8 cellular contexts compared by ENCODE assay signal in genomic region chr1:43973981-43974442, GRCh38. TPM values are rescaled to one million over a fixed set of nuclear protein-coding genes. Genes with fewer than 3 reads are reported as not detected.
DNase-seq lines count a peak whose midpoint lies in the region; ATAC-seq, FAIRE-seq and TF ChIP-seq lines count a peak whose summit lies in the region.

No MANE protein-coding gene starts in this region.

- peaks cover 1% of the 10 kb centered on the region for H3K27me3 Mint-ChIP-seq in activated T-helper 1 cell treated with anti-CD3 and anti-CD28 coated beads, Interleukin-12 subunit alpha, Interleukin-12 subunit beta, Interleukin-2, Interleukin-4 antibody, amounts not matched to agents 30 ng/mL and 10 ng/mL and 1 ng/mL, durations not matched to agents 14 hours and 24 hours and 36 hours (ENCODE audit: insufficient read depth)

- no peak for FAIRE-seq in A549 (lab: Jason Lieb, UNC)

- no peak for TF ChIP-seq POLR2A in A549 (IDR thresholded peaks at IDR 0.05; ENCODE audit: low read length)

- peak overlapping the region; percentile 85 for H3K4me3 Mint-ChIP-seq in activated T-helper 1 cell treated with anti-CD3 and anti-CD28 coated beads, Interleukin-12 subunit alpha, Interleukin-12 subunit beta, Interleukin-2, Interleukin-4 antibody, amounts not matched to agents 30 ng/mL and 10 ng/mL and 1 ng/mL, durations not matched to agents 14 hours and 24 hours and 36 hours

- peak overlapping the region; percentile 79 for H3K4me2 ChIP-seq in A549

- no peak for TF ChIP-seq CTCF in A549 (IDR thresholded peaks at IDR 0.05)

- no peak for TF ChIP-seq RAD21 in A549 (conservative IDR thresholded peaks at IDR 0.05 in 1 of 2, IDR thresholded peaks at IDR 0.05 in 1 of 2)

- H3K9me3 ChIP-seq in A549 (no peaks in the 10 kb centered on the region), iPS-18a (ENCODE audit: control insufficient read depth, low read depth, low read length) (no peaks in the 10 kb centered on the region), stomach smooth muscle (ENCODE audit: control insufficient read depth in 2 of 2, low read length in 2 of 2) (no peaks in the 10 kb centered on the region)

- no peaks in the 10 kb centered on the region for H3K9me3 Mint-ChIP-seq in activated T-helper 1 cell treated with anti-CD3 and anti-CD28 coated beads, Interleukin-12 subunit alpha, Interleukin-12 subunit beta, Interleukin-2, Interleukin-4 antibody, amounts not matched to agents 30 ng/mL and 10 ng/mL and 1 ng/mL, durations not matched to agents 14 hours and 24 hours and 36 hours

- peaks cover 44% of the 10 kb centered on the region for H3K36me3 Mint-ChIP-seq in activated T-helper 1 cell treated with anti-CD3 and anti-CD28 coated beads, Interleukin-12 subunit alpha, Interleukin-12 subunit beta, Interleukin-2, Interleukin-4 antibody, amounts not matched to agents 30 ng/mL and 10 ng/mL and 1 ng/mL, durations not matched to agents 14 hours and 24 hours and 36 hours (ENCODE audit: low read depth)

- H3K4me3 ChIP-seq in A549: peak overlapping the region; percentile 95
- peak overlapping the region; percentile 86 for H3K4me3 ChIP-seq in iPS-18a (ENCODE audit: low read length)
- H3K4me3 ChIP-seq in stomach smooth muscle (ENCODE audit: low read length in 2 of 2): peak overlapping the region; percentile 87 to 91

- H3K36me3 ChIP-seq in iPS-18a (ENCODE audit: control insufficient read depth, low read depth, low read length) (peaks cover 33% of the 10 kb centered on the region), stomach smooth muscle (ENCODE audit: control insufficient read depth in 2 of 2, insufficient read depth in 2 of 2, low read length in 2 of 2) (peaks cover 25 to 28% of the 10 kb centered on the region in 2 donors)

- H3K9ac ChIP-seq in iPS-18a (ENCODE audit: low read length) (peak overlapping the region; percentile 53), stomach smooth muscle (ENCODE audit: low read length in 2 of 2) (peak overlapping the region; percentile 89 to 91)

- DNase-seq in A549 (ENCODE audit: low read depth in 1 of 2, low spot score in 1 of 2): peak in 1 of 2 experiments; percentile 46
- no peak for DNase-seq in activated T-helper 1 cell treated with anti-CD3 and anti-CD28 coated beads, Interleukin-12 subunit alpha, Interleukin-12 subunit beta, Interleukin-2, Interleukin-4 antibody, amounts not matched to agents 30 ng/mL and 10 ng/mL and 1 ng/mL, durations not matched to agents 14 hours and 24 hours and 36 hours (ENCODE audit: low spot score)
- no peak for DNase-seq in KG1 (lab: John Stamatoyannopoulos, UW)
- no peak for DNase-seq in NCI-H128 (lab: John Stamatoyannopoulos, UW; ENCODE audit: unreplicated experiment)
- DNase-seq in GOT3 (lab: John Stamatoyannopoulos, UW): no peak

- H3K4me1 ChIP-seq in A549 (peaks cover 35% of the 10 kb centered on the region; the same call in 2 of the 3 replicates), iPS-18a (ENCODE audit: control insufficient read depth, low read depth, low read length) (peaks cover 16% of the 10 kb centered on the region), stomach smooth muscle (ENCODE audit: control insufficient read depth, insufficient read depth, low read length) (peaks cover 51% of the 10 kb centered on the region)

- peaks cover 65% of the 10 kb centered on the region for H3K4me1 Mint-ChIP-seq in activated T-helper 1 cell treated with anti-CD3 and anti-CD28 coated beads, Interleukin-12 subunit alpha, Interleukin-12 subunit beta, Interleukin-2, Interleukin-4 antibody, amounts not matched to agents 30 ng/mL and 10 ng/mL and 1 ng/mL, durations not matched to agents 14 hours and 24 hours and 36 hours (ENCODE audit: low read depth)

- peak overlapping the region; percentile 89 for H3K27ac Mint-ChIP-seq in activated T-helper 1 cell treated with anti-CD3 and anti-CD28 coated beads, Interleukin-12 subunit alpha, Interleukin-12 subunit beta, Interleukin-2, Interleukin-4 antibody, amounts not matched to agents 30 ng/mL and 10 ng/mL and 1 ng/mL, durations not matched to agents 14 hours and 24 hours and 36 hours

- no peak for TF ChIP-seq EP300 in A549 (IDR thresholded peaks at IDR 0.05)

- WGBS in A549 (ENCODE audit: missing lambda C conversion rate): 58% methylated on average over 9 of the region's 9 CpGs

- CTCF ChIA-PET in A549 (lab: Yijun Ruan, JAX): interaction anchor here (2.2 to 3.1 kb wide), 2 partner anchors 31 to 210 kb away, joined by 6 to 15 read pairs; no protein-coding TSS in a partner anchor

- ATAC-seq in A549 (peak in 1 of 2 experiments; percentile 6; a peak in 2 of 6 replicates), GM19455 (IDR thresholded peaks at IDR 0.05; ENCODE audit: unreplicated experiment) (peak; percentile 2)

- intact Hi-C loops in activated T-helper 1 cell treated with anti-CD3 and anti-CD28 coated beads, Interleukin-12 subunit alpha, Interleukin-12 subunit beta, Interleukin-2, Interleukin-4 antibody, amounts not matched to agents 30 ng/mL and 10 ng/mL and 1 ng/mL, durations not matched to agents 14 hours and 24 hours and 36 hours (cut with micrococcal nuclease): loop anchor here (1.0 to 10.0 kb wide), 8 partner anchors 17 to 1292 kb away; partner anchors contain the start of genes BTBD19, CCDC24, DYNLT4 and ELOVL1

- H3K27me3 ChIP-seq in iPS-18a (ENCODE audit: control insufficient read depth, insufficient read depth, low read length) (no peaks in the 10 kb centered on the region), stomach smooth muscle (ENCODE audit: control insufficient read depth in 1 of 2, insufficient read depth in 2 of 2, low read length in 2 of 2) (no peaks in the 10 kb centered on the region)

- POLR2A ChIA-PET in A549 (lab: Yijun Ruan, JAX): interaction anchor here (0.8 to 1.5 kb wide), 2 partner anchors 321 to 324 kb away, joined by 3 to 5 read pairs; partner anchors contain the start of gene KDM4A

- H3K27ac ChIP-seq in A549: peak overlapping the region; percentile 94 to 95
- H3K27ac ChIP-seq in iPS-18a (ENCODE audit: low read length): no peak overlapping the region
- H3K27ac ChIP-seq in stomach smooth muscle (ENCODE audit: low read length): peak overlapping the region; percentile 92

RNA-seq across cellular contexts. Expression of gene ATP6V0B, which starts 0.7 kb away (rescaled TPM):
- 97.0 and 104 TPM in 2 replicates for polyA plus RNA-seq in A549 (2011; rRNA removed)
- 172 and 181 TPM in 2 replicates for polyA plus RNA-seq in A549 (2012; cell fraction: cytosol; rRNA removed)
- polyA plus RNA-seq in A549 (2012; cell fraction: nucleus; rRNA removed): 119 and 130 TPM in 2 replicates
- 91.0 to 101 TPM (median 91.2 TPM) in 3 replicates for polyA plus RNA-seq in A549 (2017; fragmentation: RNase III; extraction: RNeasy Plus Mini Kit Qiagen cat#74134 plus additional on column Dnase treatment)
- polyA minus RNA-seq in A549 (2011; rRNA and poly(A)+ RNA removed): 70.2 and 72.6 TPM in 2 replicates
- total RNA-seq in activated T-helper 1 cell treated with anti-CD3 and anti-CD28 coated beads, Interleukin-12 subunit alpha, Interleukin-12 subunit beta, Interleukin-2, Interleukin-4 antibody, amounts not matched to agents 30 ng/mL and 10 ng/mL and 1 ng/mL, durations not matched to agents 14 hours and 24 hours and 36 hours: 187 and 195 TPM in 2 replicates

RNA-seq across cellular contexts. Expression of gene DPH2, which starts 4.2 kb away (rescaled TPM):
- polyA plus RNA-seq in A549 (2011; rRNA removed): 41.7 and 43.5 TPM in 2 replicates
- polyA plus RNA-seq in A549 (2012; cell fraction: cytosol; rRNA removed): 57.1 and 68.4 TPM in 2 replicates
- 170 and 171 TPM in 2 replicates for polyA plus RNA-seq in A549 (2012; cell fraction: nucleus; rRNA removed)
- polyA plus RNA-seq in A549 (2017; fragmentation: RNase III; extraction: RNeasy Plus Mini Kit Qiagen cat#74134 plus additional on column Dnase treatment): 35.0 to 42.4 TPM (median 38.8 TPM) in 3 replicates
- polyA minus RNA-seq in A549 (2011; rRNA and poly(A)+ RNA removed): 69.6 and 71.1 TPM in 2 replicates
- 73.8 and 74.8 TPM in 2 replicates for total RNA-seq in activated T-helper 1 cell treated with anti-CD3 and anti-CD28 coated beads, Interleukin-12 subunit alpha, Interleukin-12 subunit beta, Interleukin-2, Interleukin-4 antibody, amounts not matched to agents 30 ng/mL and 10 ng/mL and 1 ng/mL, durations not matched to agents 14 hours and 24 hours and 36 hours

RNA-seq across cellular contexts. Expression of gene B4GALT2, which starts 5.0 kb away (rescaled TPM):
- 19.0 and 21.2 TPM in 2 replicates for polyA plus RNA-seq in A549 (2011; rRNA removed)
- polyA plus RNA-seq in A549 (2012; cell fraction: cytosol; rRNA removed): 35.2 and 58.6 TPM in 2 replicates
- 49.6 and 74.1 TPM in 2 replicates for polyA plus RNA-seq in A549 (2012; cell fraction: nucleus; rRNA removed)
- polyA plus RNA-seq in A549 (2017; fragmentation: RNase III; extraction: RNeasy Plus Mini Kit Qiagen cat#74134 plus additional on column Dnase treatment): 35.8 to 36.4 TPM (median 36.0 TPM) in 3 replicates
- polyA minus RNA-seq in A549 (2011; rRNA and poly(A)+ RNA removed): 30.4 and 32.3 TPM in 2 replicates
- 51.2 and 51.3 TPM in 2 replicates for total RNA-seq in activated T-helper 1 cell treated with anti-CD3 and anti-CD28 coated beads, Interleukin-12 subunit alpha, Interleukin-12 subunit beta, Interleukin-2, Interleukin-4 antibody, amounts not matched to agents 30 ng/mL and 10 ng/mL and 1 ng/mL, durations not matched to agents 14 hours and 24 hours and 36 hours

RNA-seq across cellular contexts. Expression of gene CCDC24, which starts 17.4 kb away (rescaled TPM):
- polyA plus RNA-seq in A549 (2011; rRNA removed): 2.0 and 2.9 TPM in 2 replicates
- polyA plus RNA-seq in A549 (2012; cell fraction: cytosol; rRNA removed): 3.5 and 5.4 TPM in 2 replicates
- polyA plus RNA-seq in A549 (2012; cell fraction: nucleus; rRNA removed): 12.0 and 17.8 TPM in 2 replicates
- polyA plus RNA-seq in A549 (2017; fragmentation: RNase III; extraction: RNeasy Plus Mini Kit Qiagen cat#74134 plus additional on column Dnase treatment): 9.3 to 12.5 TPM (median 10.2 TPM) in 3 replicates
- polyA minus RNA-seq in A549 (2011; rRNA and poly(A)+ RNA removed): 2.0 and 2.4 TPM in 2 replicates
- 2.7 TPM in 2 replicates for total RNA-seq in activated T-helper 1 cell treated with anti-CD3 and anti-CD28 coated beads, Interleukin-12 subunit alpha, Interleukin-12 subunit beta, Interleukin-2, Interleukin-4 antibody, amounts not matched to agents 30 ng/mL and 10 ng/mL and 1 ng/mL, durations not matched to agents 14 hours and 24 hours and 36 hours

RNA-seq across cellular contexts. Expression of gene IPO13, which starts 27.3 kb away (rescaled TPM):
- polyA plus RNA-seq in A549 (2011; rRNA removed) (8.1 and 12.9 TPM in 2 replicates), A549 (2017; fragmentation: RNase III; extraction: RNeasy Plus Mini Kit Qiagen cat#74134 plus additional on column Dnase treatment) (12.7 to 15.8 TPM (median 14.4 TPM) in 3 replicates)
- 11.9 and 13.7 TPM in 2 replicates for polyA plus RNA-seq in A549 (2012; cell fraction: cytosol; rRNA removed)
- polyA plus RNA-seq in A549 (2012; cell fraction: nucleus; rRNA removed): 33.2 and 37.8 TPM in 2 replicates
- 23.7 and 28.0 TPM in 2 replicates for polyA minus RNA-seq in A549 (2011; rRNA and poly(A)+ RNA removed)
- 28.6 and 33.9 TPM in 2 replicates for total RNA-seq in activated T-helper 1 cell treated with anti-CD3 and anti-CD28 coated beads, Interleukin-12 subunit alpha, Interleukin-12 subunit beta, Interleukin-2, Interleukin-4 antibody, amounts not matched to agents 30 ng/mL and 10 ng/mL and 1 ng/mL, durations not matched to agents 14 hours and 24 hours and 36 hours
